Comparison of ENCODE assay signal across 8 cellular contexts in the genomic region with DNA sequence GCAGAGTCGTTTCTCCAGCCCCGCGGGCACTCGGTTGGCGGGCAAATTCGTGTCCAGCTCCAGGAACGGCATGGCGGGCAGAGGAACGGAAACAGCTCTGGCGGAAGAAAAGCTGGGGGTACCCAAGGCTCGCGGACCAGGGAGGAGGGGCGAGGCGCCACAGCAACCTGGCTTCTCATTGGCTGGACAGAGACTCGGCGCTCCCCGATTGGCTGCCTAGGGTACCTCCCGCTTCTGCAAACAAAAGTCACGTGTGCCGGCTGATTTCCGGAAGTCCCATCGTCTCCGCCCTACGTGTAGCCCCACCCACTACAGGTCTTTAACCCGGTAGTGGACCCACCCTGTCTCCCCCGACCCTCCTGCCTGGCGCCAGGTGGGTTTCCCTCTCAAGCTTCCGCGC. TPM values are rescaled to one million over a fixed set of nuclear protein-coding genes. Genes with fewer than 3 reads are reported as not detected.
A peak's percentile ranks its signal among the peaks of the same experiment; 100 is the strongest.
DNase-seq lines count a peak whose midpoint lies in the region; ATAC-seq and TF ChIP-seq lines count a peak whose summit lies in the region.
"Not testable (repeated sequence)": the region's sequence is repeated elsewhere in the genome, so short reads cannot be mapped to it uniquely, and the experiment has no call there.

A gene (minus strand): TSS at position 99 of the 400 bp plus-strand sequence. CDS start 27 bp downstream, at position 72.

- in situ Hi-C loops in GM23248 (cut with MboI), result not testable (repeated sequence)

- not testable (repeated sequence) for H3F3A ChIP-seq in GM23248 (ENCODE audit: insufficient read depth)

- not testable (repeated sequence) for H3K4me3 Mint-ChIP-seq in MCF 10A (ENCODE audit: unreplicated experiment)

- not testable (repeated sequence) for H4K20me1 ChIP-seq in GM23248 (ENCODE audit: insufficient read depth)

- WGBS in GM23248 (ENCODE audit: low coverage in 1 of 2, low lambda C conversion rate in 2 of 2, missing lambda C conversion rate in 2 of 2), 2 experiments, result no CpG with 5 or more reads among the region's 29 CpGs
- no CpG with 5 or more reads among the region's 29 CpGs for WGBS in urinary bladder

- H3K9me2 ChIP-seq in GM23248 (ENCODE audit: insufficient read depth), result not testable (repeated sequence)

- intact Hi-C loops in MCF 10A (cut with micrococcal nuclease), result not testable (repeated sequence)
- intact Hi-C loops in left cardiac atrium (cut with DNase I), result loop anchor here in 1 of 2 donors (5.0 kb wide), 1 partner anchor 47 kb away; no protein-coding TSS in a partner anchor

- not testable (repeated sequence) for H3K36me3 ChIP-seq in GM23248 (ENCODE audit: low read depth); urinary bladder (ENCODE audit: insufficient read depth)
- peaks cover 20% of the 10 kb centered on the region for H3K36me3 ChIP-seq in SJCRH30

- POLR2A ChIA-PET in MCF 10A (lab: Yijun Ruan, JAX), result not testable (repeated sequence)

- not testable (repeated sequence) for H3K9ac ChIP-seq in GM23248

- ATAC-seq in GM18868 (IDR thresholded peaks at IDR 0.05; ENCODE audit: unreplicated experiment), result peak; percentile 90
- ATAC-seq in HG03159 (IDR thresholded peaks at IDR 0.05; ENCODE audit: unreplicated experiment), result peak; percentile 89
- ATAC-seq in left cardiac atrium, result peak; percentile 98 to 99

- not testable (repeated sequence) for H2AFZ ChIP-seq in GM23248

- CTCF ChIA-PET in MCF 10A (lab: Yijun Ruan, JAX), result not testable (repeated sequence)

- H3K4me1 Mint-ChIP-seq in MCF 10A (ENCODE audit: insufficient read depth, unreplicated experiment), result peaks cover 11% of the 10 kb centered on the region

- peaks cover 26% of the 10 kb centered on the region for H3K79me2 ChIP-seq in GM23248 (ENCODE audit: insufficient read depth)

- not testable (repeated sequence) for H3K4me2 ChIP-seq in GM23248 (ENCODE audit: unreplicated experiment)

- not testable (repeated sequence) for H3K27me3 Mint-ChIP-seq in MCF 10A (ENCODE audit: insufficient read depth, unreplicated experiment)

- not testable (repeated sequence) for TF ChIP-seq CTCF in MCF 10A (IDR thresholded peaks at IDR 0.05; ENCODE audit: unreplicated experiment)

- not testable (repeated sequence) for H3K9me3 Mint-ChIP-seq in MCF 10A (ENCODE audit: unreplicated experiment)

- peaks cover 19% of the 10 kb centered on the region for H3K36me3 Mint-ChIP-seq in MCF 10A (ENCODE audit: insufficient read depth, unreplicated experiment)

- not testable (repeated sequence) for H3K4me1 ChIP-seq in GM23248 (ENCODE audit: insufficient read depth); SJCRH30; urinary bladder (ENCODE audit: insufficient read depth)

- not testable (repeated sequence) for BruUV-seq in MCF 10A (replicated peaks; lab: Mats Ljungman, UMichigan)

- not testable (repeated sequence) for H3K27ac Mint-ChIP-seq in MCF 10A (ENCODE audit: low read depth, unreplicated experiment)

- DNase-seq in GM23248; SJCRH30; MCF 10A (ENCODE audit: unreplicated experiment); left cardiac atrium; occipital lobe (lab: John Stamatoyannopoulos, UW): not testable (repeated sequence)

- not testable (repeated sequence) for H3K27me3 ChIP-seq in GM23248 (replicated peaks; ENCODE audit: insufficient read depth); SJCRH30

- not testable (repeated sequence) for H3K4me3 ChIP-seq in GM23248; SJCRH30; urinary bladder (ENCODE audit: low read depth, low read length)

- H3K27ac ChIP-seq in GM23248; SJCRH30; urinary bladder (ENCODE audit: low read depth): not testable (repeated sequence)

- not testable (repeated sequence) for H3K9me3 ChIP-seq in GM23248 (ENCODE audit: low read depth); SJCRH30 (replicated peaks)

RNA-seq across cellular contexts. Expression of the gene that starts here (rescaled TPM):
- 80.8 and 96.1 TPM in 2 replicates for total RNA-seq in GM23248 (2014; rRNA removed; shearing (Covaris generic))
- polyA plus RNA-seq in GM23248 (2016; fragmentation: Nextera tagmentation; extraction: Ambion mirVana) (163 and 164 TPM in 2 replicates), urinary bladder (232 TPM)
- total RNA-seq in SJCRH30 (2014; rRNA removed; shearing (Covaris generic)), result 116 and 143 TPM in 2 replicates
- total RNA-seq in MCF 10A (2022) (127 and 155 TPM in 2 replicates), left cardiac atrium (100 to 1,000 TPM; 122 to 125 TPM), occipital lobe (68.6 TPM), urinary bladder (71.1 TPM)
